Comparison of ENCODE assay signal across 11 cellular contexts in the genomic region with DNA sequence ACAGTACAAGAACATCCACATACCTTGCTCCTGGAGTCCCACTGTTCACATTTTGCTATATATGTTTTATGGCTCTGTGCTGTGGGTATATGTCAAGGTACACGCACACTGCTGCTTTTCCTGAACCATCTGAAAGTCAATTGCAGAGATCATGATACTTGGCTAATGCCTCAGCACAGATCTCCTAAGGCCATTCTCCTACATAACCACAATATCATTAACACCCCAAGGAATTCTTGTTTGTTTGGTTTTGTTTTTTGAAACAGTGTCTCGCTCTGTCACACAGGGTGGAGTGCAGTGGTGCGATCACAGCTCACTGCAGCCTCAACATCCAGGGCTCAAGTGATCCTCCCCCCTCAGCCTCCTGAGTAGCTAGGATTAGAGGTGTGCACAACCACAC. TPM values are rescaled to one million over a fixed set of nuclear protein-coding genes. Genes with fewer than 3 reads are reported as not detected.
DNase-seq lines count a peak whose midpoint lies in the region; ATAC-seq and TF ChIP-seq lines count a peak whose summit lies in the region.
"Had no signal": no experiment of that assay in that cellular context is flagged by ENCODE, and none has a peak within 500 bp of the region (broad histone marks: within the 10 kb centered on the region; RNA-seq: fewer than 3 reads in every experiment).

No MANE protein-coding gene starts in this region.

- POLR2A ChIA-PET in WTC11 (lab: Charles Lee): interaction anchor here (0.6 kb wide), 1 partner anchor 21 kb away, joined by 3 read pairs; no protein-coding TSS in a partner anchor

- peak overlapping the region; percentile 24 for H3K27ac Mint-ChIP-seq in activated T-cell treated with anti-CD3 and anti-CD28 coated beads, Interleukin-2, amount 50 U/mL, for 72 hours
- H3K27ac Mint-ChIP-seq in WTC11: peak overlapping the region; percentile 62

- TF ChIP-seq POLR2A in suprapubic skin (IDR thresholded peaks at IDR 0.05): no peak

- H3K4me1 Mint-ChIP-seq in activated T-cell treated with anti-CD3 and anti-CD28 coated beads, Interleukin-2, amount 50 U/mL, for 72 hours (ENCODE audit: low read depth): peaks cover 27% of the 10 kb centered on the region
- peaks cover 38% of the 10 kb centered on the region for H3K4me1 Mint-ChIP-seq in WTC11

- H3K27ac ChIP-seq in lower lobe of right lung (peak overlapping the region; percentile 72), suprapubic skin (peak overlapping the region; percentile 94), brain microvascular endothelial cell (no peak overlapping the region)
- H3K27ac ChIP-seq: 22Rv1 had no signal

- no peaks in the 10 kb centered on the region for H3K9me3 ChIP-seq in lower lobe of right lung
- no peaks in the 10 kb centered on the region for H3K9me3 ChIP-seq in suprapubic skin

- H3K27me3 ChIP-seq in lower lobe of right lung (ENCODE audit: low read depth): no peaks in the 10 kb centered on the region
- no peaks in the 10 kb centered on the region for H3K27me3 ChIP-seq in suprapubic skin
- no peaks in the 10 kb centered on the region for H3K27me3 ChIP-seq in brain microvascular endothelial cell (replicated peaks)

- H3K9me3 Mint-ChIP-seq in activated T-cell treated with anti-CD3 and anti-CD28 coated beads, Interleukin-2, amount 50 U/mL, for 72 hours: no peaks in the 10 kb centered on the region
- H3K9me3 Mint-ChIP-seq in WTC11: no peaks in the 10 kb centered on the region

- in situ Hi-C loops in brain microvascular endothelial cell (cut with HindIII; ENCODE audit: low pct_ligation_motif_present, low sequenced_read_pairs): no loop called here

- no peak overlapping the region for H3K4me3 Mint-ChIP-seq in activated T-cell treated with anti-CD3 and anti-CD28 coated beads, Interleukin-2, amount 50 U/mL, for 72 hours
- H3K4me3 Mint-ChIP-seq in WTC11: no peak overlapping the region

- H3K4me3 ChIP-seq in lower lobe of right lung (no peak overlapping the region), suprapubic skin (peak overlapping the region; percentile 5), brain microvascular endothelial cell (ENCODE audit: low read depth, low read length) (no peak overlapping the region)

- no peaks in the 10 kb centered on the region for H3K36me3 ChIP-seq in lower lobe of right lung
- H3K36me3 ChIP-seq in suprapubic skin: peaks cover 3% of the 10 kb centered on the region
- no peaks in the 10 kb centered on the region for H3K36me3 ChIP-seq in brain microvascular endothelial cell (replicated peaks)

- CTCF ChIA-PET in WTC11 (lab: Charles Lee): interaction anchor here (1.3 kb wide), 1 partner anchor 172 kb away, joined by 4 read pairs; no protein-coding TSS in a partner anchor

- H3K27me3 Mint-ChIP-seq in activated T-cell treated with anti-CD3 and anti-CD28 coated beads, Interleukin-2, amount 50 U/mL, for 72 hours (ENCODE audit: low read depth): no peaks in the 10 kb centered on the region
- H3K27me3 Mint-ChIP-seq in WTC11 (ENCODE audit: low read depth): no peaks in the 10 kb centered on the region

- WGBS in suprapubic skin: 37% methylated on average over 3 of the region's 3 CpGs

- intact Hi-C loops in lower lobe of right lung (cut with DNase I): no loop called here

- H3K36me3 Mint-ChIP-seq in activated T-cell treated with anti-CD3 and anti-CD28 coated beads, Interleukin-2, amount 50 U/mL, for 72 hours (ENCODE audit: insufficient read depth in 2 of 2): no peaks in the 10 kb centered on the region
- H3K36me3 Mint-ChIP-seq in WTC11: no peaks in the 10 kb centered on the region

- H3K4me1 ChIP-seq in lower lobe of right lung (peaks cover 54% of the 10 kb centered on the region), suprapubic skin (peaks cover 75% of the 10 kb centered on the region)

- DNase-seq in activated T-cell treated with anti-CD3 and anti-CD28 coated beads, Interleukin-2, amount 50 U/mL, for 72 hours: no peak
- no peak for DNase-seq in activated T-cell treated with anti-CD3 and anti-CD28 coated beads, Interleukin-2, amount 50 U/mL, for 48 hours
- DNase-seq in WTC11 (ENCODE audit: low spot score) (no peak), lower lobe of right lung (no peak), suprapubic skin (ENCODE audit: low spot score in 2 of 2) (no peak), retina (no peak), NK-92 (lab: John Stamatoyannopoulos, UW; ENCODE audit: unreplicated experiment) (no peak), brain microvascular endothelial cell (no peak)
- DNase-seq: DMS53, mesendoderm had no signal

- TF ChIP-seq EP300 in suprapubic skin (IDR thresholded peaks at IDR 0.05): no peak

- no peak for ATAC-seq in activated T-cell treated with anti-CD3 and anti-CD28 coated beads, Interleukin-2, amount 50 U/mL, for 72 hours (replicated peaks in 1 of 2)
- ATAC-seq in WTC11: no peak
- no peak for ATAC-seq in lower lobe of right lung

- TF ChIP-seq CTCF in WTC11 (IDR thresholded peaks at IDR 0.05) (no peak), lower lobe of right lung (IDR thresholded peaks at IDR 0.05) (no peak), suprapubic skin (IDR thresholded peaks at IDR 0.05) (no peak), brain microvascular endothelial cell (IDR thresholded peaks at IDR 0.05; ENCODE audit: low read depth, low read length, missing control alignments) (no peak)

TF ChIP-seq in WTC11, 78 proteins besides CTCF, POLR2A, EP300 and RAD21 (continues in another document):
- TF ChIP-seq, protein P1, sequence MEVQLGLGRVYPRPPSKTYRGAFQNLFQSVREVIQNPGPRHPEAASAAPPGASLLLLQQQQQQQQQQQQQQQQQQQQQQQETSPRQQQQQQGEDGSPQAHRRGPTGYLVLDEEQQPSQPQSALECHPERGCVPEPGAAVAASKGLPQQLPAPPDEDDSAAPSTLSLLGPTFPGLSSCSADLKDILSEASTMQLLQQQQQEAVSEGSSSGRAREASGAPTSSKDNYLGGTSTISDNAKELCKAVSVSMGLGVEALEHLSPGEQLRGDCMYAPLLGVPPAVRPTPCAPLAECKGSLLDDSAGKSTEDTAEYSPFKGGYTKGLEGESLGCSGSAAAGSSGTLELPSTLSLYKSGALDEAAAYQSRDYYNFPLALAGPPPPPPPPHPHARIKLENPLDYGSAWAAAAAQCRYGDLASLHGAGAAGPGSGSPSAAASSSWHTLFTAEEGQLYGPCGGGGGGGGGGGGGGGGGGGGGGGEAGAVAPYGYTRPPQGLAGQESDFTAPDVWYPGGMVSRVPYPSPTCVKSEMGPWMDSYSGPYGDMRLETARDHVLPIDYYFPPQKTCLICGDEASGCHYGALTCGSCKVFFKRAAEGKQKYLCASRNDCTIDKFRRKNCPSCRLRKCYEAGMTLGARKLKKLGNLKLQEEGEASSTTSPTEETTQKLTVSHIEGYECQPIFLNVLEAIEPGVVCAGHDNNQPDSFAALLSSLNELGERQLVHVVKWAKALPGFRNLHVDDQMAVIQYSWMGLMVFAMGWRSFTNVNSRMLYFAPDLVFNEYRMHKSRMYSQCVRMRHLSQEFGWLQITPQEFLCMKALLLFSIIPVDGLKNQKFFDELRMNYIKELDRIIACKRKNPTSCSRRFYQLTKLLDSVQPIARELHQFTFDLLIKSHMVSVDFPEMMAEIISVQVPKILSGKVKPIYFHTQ (CRISPR knock-in tag; IDR thresholded peaks at IDR 0.05): no peak
- TF ChIP-seq, protein P2, sequence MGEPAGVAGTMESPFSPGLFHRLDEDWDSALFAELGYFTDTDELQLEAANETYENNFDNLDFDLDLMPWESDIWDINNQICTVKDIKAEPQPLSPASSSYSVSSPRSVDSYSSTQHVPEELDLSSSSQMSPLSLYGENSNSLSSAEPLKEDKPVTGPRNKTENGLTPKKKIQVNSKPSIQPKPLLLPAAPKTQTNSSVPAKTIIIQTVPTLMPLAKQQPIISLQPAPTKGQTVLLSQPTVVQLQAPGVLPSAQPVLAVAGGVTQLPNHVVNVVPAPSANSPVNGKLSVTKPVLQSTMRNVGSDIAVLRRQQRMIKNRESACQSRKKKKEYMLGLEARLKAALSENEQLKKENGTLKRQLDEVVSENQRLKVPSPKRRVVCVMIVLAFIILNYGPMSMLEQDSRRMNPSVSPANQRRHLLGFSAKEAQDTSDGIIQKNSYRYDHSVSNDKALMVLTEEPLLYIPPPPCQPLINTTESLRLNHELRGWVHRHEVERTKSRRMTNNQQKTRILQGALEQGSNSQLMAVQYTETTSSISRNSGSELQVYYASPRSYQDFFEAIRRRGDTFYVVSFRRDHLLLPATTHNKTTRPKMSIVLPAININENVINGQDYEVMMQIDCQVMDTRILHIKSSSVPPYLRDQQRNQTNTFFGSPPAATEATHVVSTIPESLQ (CRISPR knock-in tag; IDR thresholded peaks at IDR 0.05): no peak
- TF ChIP-seq FOXK1 (CRISPR knock-in tag; IDR thresholded peaks at IDR 0.05) (no peak), TCF7 (CRISPR knock-in tag; IDR thresholded peaks at IDR 0.05; ENCODE audit: low read depth) (no peak)

RNA-seq across cellular contexts. Expression of a gene that starts 16.0 kb away (rescaled TPM):
- 10 to 100 TPM; 16.3 to 21.6 TPM for total RNA-seq in activated T-cell treated with anti-CD3 and anti-CD28 coated beads, Interleukin-2, amount 50 U/mL, for 72 hours
- total RNA-seq in WTC11 (2021) (51.8 to 58.2 TPM (median 53.0 TPM) in 3 replicates), lower lobe of right lung (35.0 TPM), suprapubic skin (100 to 1,000 TPM; 197 to 538 (median 406) TPM)

RNA-seq across cellular contexts. Expression of a gene that starts 49.1 kb away (rescaled TPM):
- 10 to 100 TPM; 22.7 to 24.5 TPM for total RNA-seq in activated T-cell treated with anti-CD3 and anti-CD28 coated beads, Interleukin-2, amount 50 U/mL, for 72 hours
- total RNA-seq in WTC11 (2021): 16.9 to 22.0 TPM (median 20.9 TPM) in 3 replicates
- total RNA-seq in lower lobe of right lung: 23.3 TPM
- total RNA-seq in suprapubic skin: 10 to 100 TPM; 19.8 to 33.4 (median 23.5) TPM

RNA-seq across cellular contexts. Expression of a gene that starts 49.2 kb away (rescaled TPM):
- total RNA-seq in activated T-cell treated with anti-CD3 and anti-CD28 coated beads, Interleukin-2, amount 50 U/mL, for 72 hours: 10 to 100 TPM; 12.3 to 13.7 TPM
- total RNA-seq in WTC11 (2021) (2.3 to 2.8 TPM (median 2.8 TPM) in 3 replicates), lower lobe of right lung (9.2 TPM), suprapubic skin (10 to 100 TPM in 1 of 4 donors, 1 to 10 TPM in 3; 4.7 to 13.7 (median 5.8) TPM)
